ENCODE assay signal across 17 cellular contexts in genomic region chr5:144036476-144036875, GRCh38.
A peak's percentile ranks its signal among the peaks of the same experiment; 100 is the strongest.
DNase-seq lines count a peak whose midpoint lies in the region; ATAC-seq and TF ChIP-seq lines count a peak whose summit lies in the region.
"Had no signal": no experiment of that assay in that cellular context is flagged by ENCODE, and none has a peak within 500 bp of the region (broad histone marks: within the 10 kb centered on the region; RNA-seq: fewer than 3 reads in every experiment).

No MANE protein-coding gene starts in this region.

- no peaks in the 10 kb centered on the region for H3K4me1 ChIP-seq in GM23248 (ENCODE audit: insufficient read depth)
- H3K4me1 ChIP-seq in right lobe of liver = no peaks in the 10 kb centered on the region
- peaks cover 6% of the 10 kb centered on the region for H3K4me1 ChIP-seq in psoas muscle
- H3K4me1 ChIP-seq: A549 had no signal

- no peaks in the 10 kb centered on the region for H3K9me3 Mint-ChIP-seq in chondrocyte (ENCODE audit: low read depth)
- H3K9me3 Mint-ChIP-seq: CD4-positive, alpha-beta T cell; H9 had no signal

- 75 to 78% methylated on average over 3 of the region's 3 CpGs for WGBS in GM23248 (ENCODE audit: low coverage in 1 of 2, low lambda C conversion rate in 2 of 2, missing lambda C conversion rate in 2 of 2), 2 experiments
- WGBS in right lobe of liver (ENCODE audit: insufficient coverage, low coverage, low lambda C conversion rate, missing lambda C conversion rate) = 67% methylated on average over 3 of the region's 3 CpGs
- 77 to 88% (median 85%) methylated on average over 3 of the region's 3 CpGs for WGBS in psoas muscle, 3 donors

- no peak overlapping the region for H3K9ac ChIP-seq in GM23248

- H3K4me1 Mint-ChIP-seq in chondrocyte (ENCODE audit: low read depth) = peaks cover 9% of the 10 kb centered on the region

- no peaks in the 10 kb centered on the region for H3K36me3 ChIP-seq in GM23248 (ENCODE audit: low read depth)
- H3K36me3 ChIP-seq in right lobe of liver = no peaks in the 10 kb centered on the region
- no peaks in the 10 kb centered on the region for H3K36me3 ChIP-seq in psoas muscle (ENCODE audit: insufficient read depth in 1 of 2, low read depth in 1 of 2)

- H2AFZ ChIP-seq in GM23248 = peak overlapping the region; percentile 36; the same call in 1 of the 2 replicates

- no peak for TF ChIP-seq CTCF in chondrocyte (IDR thresholded peaks at IDR 0.05)
- no peak for TF ChIP-seq CTCF in right lobe of liver (IDR thresholded peaks at IDR 0.05)
- TF ChIP-seq CTCF in psoas muscle (IDR thresholded peaks at IDR 0.05) = no peak

- no peak for TF ChIP-seq POLR2A in right lobe of liver (IDR thresholded peaks at IDR 0.05)

- intact Hi-C loops in right lobe of liver (cut with DNase I) = no loop called here
- intact Hi-C loops in psoas muscle (cut with DNase I) = no loop called here

- no peak for ATAC-seq in right lobe of liver
- ATAC-seq in GM18870 (IDR thresholded peaks at IDR 0.05; ENCODE audit: unreplicated experiment) = no peak
- no peak for ATAC-seq in psoas muscle
- ATAC-seq: A549, HepG2 had no signal

- H3K9me2 ChIP-seq in GM23248 (ENCODE audit: insufficient read depth) = no peaks in the 10 kb centered on the region

- H3F3A ChIP-seq in GM23248 (ENCODE audit: insufficient read depth) = no peaks in the 10 kb centered on the region

- H3K27me3 ChIP-seq in GM23248 (replicated peaks; ENCODE audit: insufficient read depth) (no peaks in the 10 kb centered on the region), right lobe of liver (no peaks in the 10 kb centered on the region), psoas muscle (ENCODE audit: insufficient read depth in 3 of 3, low read length in 2 of 3) (no peaks in the 10 kb centered on the region)

- no peaks in the 10 kb centered on the region for H3K79me2 ChIP-seq in GM23248 (ENCODE audit: insufficient read depth)

- no peaks in the 10 kb centered on the region for H4K20me1 ChIP-seq in GM23248 (ENCODE audit: insufficient read depth)

- DNase-seq in GM23248 (no peak), chondrocyte (ENCODE audit: low spot score) (no peak), fibroblast of peridontal ligament (ENCODE audit: extremely low read depth) (peak; percentile 81), smooth muscle cell of the brain vasculature (ENCODE audit: low read depth, low spot score) (peak; percentile 10), right lobe of liver (no peak), psoas muscle (no peak)
- DNase-seq: AML-193; CD4-positive, alpha-beta T cell; DMS153; DMS79 treated with DMSO at 0.1 percent for 48 hours; GF-D8; H9 had no signal

- no peak overlapping the region for H3K4me3 Mint-ChIP-seq in chondrocyte (ENCODE audit: unreplicated experiment)
- H3K4me3 Mint-ChIP-seq: CD4-positive, alpha-beta T cell; H9 had no signal

- H3K4me2 ChIP-seq in GM23248 (ENCODE audit: unreplicated experiment) = no peak overlapping the region
- H3K4me2 ChIP-seq: A549 had no signal

- H3K27me3 Mint-ChIP-seq in chondrocyte (ENCODE audit: low read depth) = no peaks in the 10 kb centered on the region

- H3K9me3 ChIP-seq in GM23248 (ENCODE audit: low read depth) = no peaks in the 10 kb centered on the region
- no peaks in the 10 kb centered on the region for H3K9me3 ChIP-seq in right lobe of liver
- H3K9me3 ChIP-seq in psoas muscle = no peaks in the 10 kb centered on the region
- H3K9me3 ChIP-seq: A549 had no signal

- in situ Hi-C loops in GM23248 (cut with MboI) = no loop called here

- H3K4me3 ChIP-seq in GM23248 = no peak overlapping the region
- H3K4me3 ChIP-seq in right lobe of liver = no peak overlapping the region
- no peak overlapping the region for H3K4me3 ChIP-seq in psoas muscle
- H3K4me3 ChIP-seq: A549 had no signal

- H3K36me3 Mint-ChIP-seq in chondrocyte (ENCODE audit: low read depth) = no peaks in the 10 kb centered on the region

- no peak overlapping the region for H3K27ac ChIP-seq in GM23248
- H3K27ac ChIP-seq in right lobe of liver = no peak overlapping the region
- no peak overlapping the region for H3K27ac ChIP-seq in psoas muscle
- H3K27ac ChIP-seq: 22Rv1, A549, C4-2B had no signal

- H3K27ac Mint-ChIP-seq in chondrocyte (ENCODE audit: unreplicated experiment) = peak overlapping the region; percentile 47
- H3K27ac Mint-ChIP-seq: CD4-positive, alpha-beta T cell; H9 had no signal

Comparison
In these comparisons a context has a peak if more than half of its experiments do, and no peak if none do; other contexts are left out.
1. DNase-seq: peak in fibroblast of peridontal ligament (single experiment) and smooth muscle cell of the brain vasculature (single experiment); none in GM23248 (single experiment), chondrocyte (single experiment), right lobe of liver (0 of 3) and psoas muscle (0 of 2).